In genomic region chr22:47921906-47922305, GRCh38 we compare ENCODE assay signal across 21 cellular contexts.
DNase-seq lines count a peak whose midpoint lies in the region; TF ChIP-seq lines count a peak whose summit lies in the region.
"Had no signal": no experiment of that assay in that cellular context is flagged by ENCODE, and none has a peak within 500 bp of the region (broad histone marks: within the 10 kb centered on the region; RNA-seq: fewer than 3 reads in every experiment).

No MANE protein-coding gene starts in this region.

- H3K27ac Mint-ChIP-seq in osteocyte (ENCODE audit: unreplicated experiment), result no peak overlapping the region
- H3K27ac Mint-ChIP-seq in activated T-cell treated with anti-CD3 and anti-CD28 coated beads, Interleukin-2, amount 50 U/mL, for 24 hours, result no peak overlapping the region
- H3K27ac Mint-ChIP-seq: CD14-positive monocyte; CD4-positive, alpha-beta T cell; CD8-positive, alpha-beta memory T cell; GM23338; H9 had no signal

- no peaks in the 10 kb centered on the region for H3K4me1 Mint-ChIP-seq in osteocyte (ENCODE audit: unreplicated experiment)
- H3K4me1 Mint-ChIP-seq in activated T-cell treated with anti-CD3 and anti-CD28 coated beads, Interleukin-2, amount 50 U/mL, for 24 hours (ENCODE audit: low read depth), result peaks cover 21% of the 10 kb centered on the region
- H3K4me1 Mint-ChIP-seq: CD14-positive monocyte, GM23338, H9 had no signal

- peak; percentile 64 for DNase-seq in NCI-H2171 treated with DMSO at 0.1 percent for 48 hours (lab: John Stamatoyannopoulos, UW)
- DNase-seq in NCI-H2171 (lab: John Stamatoyannopoulos, UW), result no peak
- peak; percentile 79 for DNase-seq in esophagus muscularis mucosa (ENCODE audit: extremely low spot score)
- peak; percentile 73 for DNase-seq in osteocyte (ENCODE audit: extremely low spot score, unreplicated experiment)
- DNase-seq in cerebellar nuclear complex (lab: John Stamatoyannopoulos, UW), result no peak
- no peak for DNase-seq in NCI-H1417 (lab: John Stamatoyannopoulos, UW)
- no peak for DNase-seq in activated T-cell treated with anti-CD3 and anti-CD28 coated beads, Interleukin-2, amount 50 U/mL, for 24 hours
- DNase-seq: 8988T; ACHN; AML-193; BE2C; CD4-positive, alpha-beta T cell; CD8-positive, alpha-beta memory T cell; DMS 273 treated with DMSO at 0.1 percent for 48 hours; DMS79; GF-D8; H9 had no signal

- peaks cover 0 to 12% (median 4%) of the 10 kb centered on the region in 4 donors for H3K9me3 ChIP-seq in esophagus muscularis mucosa
- H3K9me3 ChIP-seq: A549 had no signal

- peaks cover 39% of the 10 kb centered on the region for H3K9me3 Mint-ChIP-seq in osteocyte (ENCODE audit: unreplicated experiment)
- peaks cover 4% of the 10 kb centered on the region for H3K9me3 Mint-ChIP-seq in activated T-cell treated with anti-CD3 and anti-CD28 coated beads, Interleukin-2, amount 50 U/mL, for 24 hours
- H3K9me3 Mint-ChIP-seq: CD4-positive, alpha-beta T cell had no signal

- peaks cover 0 to 16% (median 0%) of the 10 kb centered on the region in 4 donors for H3K27me3 ChIP-seq in esophagus muscularis mucosa
- H3K27me3 ChIP-seq: BE2C; BLaER1 treated with 17β-estradiol and CSF1 and Interleukin-3, amounts not matched to agents 10 nM and 100 nM had no signal

- H3K4me3 Mint-ChIP-seq in osteocyte (ENCODE audit: unreplicated experiment), result no peak overlapping the region
- no peak overlapping the region for H3K4me3 Mint-ChIP-seq in activated T-cell treated with anti-CD3 and anti-CD28 coated beads, Interleukin-2, amount 50 U/mL, for 24 hours
- H3K4me3 Mint-ChIP-seq: CD14-positive monocyte; CD4-positive, alpha-beta T cell; CD8-positive, alpha-beta memory T cell; GM23338; H9 had no signal

- H3K36me3 Mint-ChIP-seq in osteocyte (ENCODE audit: unreplicated experiment), result no peaks in the 10 kb centered on the region
- H3K36me3 Mint-ChIP-seq in activated T-cell treated with anti-CD3 and anti-CD28 coated beads, Interleukin-2, amount 50 U/mL, for 24 hours (ENCODE audit: low read depth), result no peaks in the 10 kb centered on the region
- H3K36me3 Mint-ChIP-seq: CD14-positive monocyte had no signal

- no peaks in the 10 kb centered on the region for H3K4me1 ChIP-seq in esophagus muscularis mucosa
- H3K4me1 ChIP-seq: A549, BE2C had no signal

- no peaks in the 10 kb centered on the region for H3K27me3 Mint-ChIP-seq in osteocyte (ENCODE audit: unreplicated experiment)
- peaks cover 6% of the 10 kb centered on the region for H3K27me3 Mint-ChIP-seq in activated T-cell treated with anti-CD3 and anti-CD28 coated beads, Interleukin-2, amount 50 U/mL, for 24 hours
- H3K27me3 Mint-ChIP-seq: CD4-positive, alpha-beta T cell had no signal

- WGBS in esophagus muscularis mucosa, result 92% methylated on average over 3 of the region's 3 CpGs

- no peaks in the 10 kb centered on the region for H3K36me3 ChIP-seq in esophagus muscularis mucosa
- H3K36me3 ChIP-seq: BE2C; BLaER1 treated with 17β-estradiol and CSF1 and Interleukin-3, amounts not matched to agents 10 nM and 100 nM had no signal

- intact Hi-C loops in esophagus muscularis mucosa (cut with DNase I), result no loop called here

- no peak overlapping the region for H3K4me3 ChIP-seq in esophagus muscularis mucosa
- H3K4me3 ChIP-seq: A549; BLaER1 treated with 17β-estradiol and CSF1 and Interleukin-3, amounts not matched to agents 10 nM and 100 nM; GM23338 had no signal

- TF ChIP-seq POLR2A in esophagus muscularis mucosa (IDR thresholded peaks at IDR 0.05; ENCODE audit: low read depth), result no peak

- TF ChIP-seq CTCF in esophagus muscularis mucosa (IDR thresholded peaks at IDR 0.05) (no peak), osteocyte (IDR thresholded peaks at IDR 0.05) (no peak)

- no peak for TF ChIP-seq EP300 in esophagus muscularis mucosa (IDR thresholded peaks at IDR 0.05)

- H3K27ac ChIP-seq in esophagus muscularis mucosa (replicated peaks in 1 of 4), result no peak overlapping the region
- H3K27ac ChIP-seq: A549; BLaER1 treated with 17β-estradiol and CSF1 and Interleukin-3, amounts not matched to agents 10 nM and 100 nM had no signal

Comparison
In these comparisons a context has a peak if more than half of its experiments do, and no peak if none do; other contexts are left out.
1. DNase-seq: peak in NCI-H2171 treated with DMSO at 0.1 percent for 48 hours (single experiment), esophagus muscularis mucosa (single experiment) and osteocyte (single experiment); none in NCI-H2171 (single experiment), cerebellar nuclear complex (0 of 2), NCI-H1417 (0 of 3) and activated T-cell treated with anti-CD3 and anti-CD28 coated beads, Interleukin-2, amount 50 U/mL, for 24 hours (single experiment).